In the genomic region with DNA sequence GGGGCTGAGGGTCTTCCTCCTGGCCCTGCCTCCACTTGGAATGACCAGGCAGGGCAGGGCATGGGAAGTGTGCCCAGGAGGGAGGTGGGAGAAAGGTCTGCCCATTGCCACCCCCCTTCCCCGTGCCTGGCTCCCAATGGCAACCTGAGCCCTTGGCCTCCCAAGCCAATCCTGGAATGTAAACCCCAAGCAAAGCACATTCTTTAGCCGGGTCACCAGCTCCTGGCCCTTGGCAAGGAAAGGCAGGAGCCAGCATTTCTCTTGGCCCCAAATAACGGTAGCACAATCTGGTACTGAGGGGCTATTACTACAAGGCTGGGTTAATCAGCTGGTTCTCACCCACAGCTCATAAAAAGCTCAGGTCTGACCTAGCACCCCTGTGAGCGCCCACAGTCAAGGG, we compare ENCODE assay signal across 24 cellular contexts. TPM values are rescaled to one million over a fixed set of nuclear protein-coding genes. Genes with fewer than 3 reads are reported as not detected.
DNase-seq lines count a peak whose midpoint lies in the region; ATAC-seq and TF ChIP-seq lines count a peak whose summit lies in the region.
"Had no signal": no experiment of that assay in that cellular context is flagged by ENCODE, and none has a peak within 500 bp of the region (broad histone marks: within the 10 kb centered on the region; RNA-seq: fewer than 3 reads in every experiment).

No MANE protein-coding gene starts in this region.

- H3K36me3 Mint-ChIP-seq in endodermal cell (ENCODE audit: low read depth) (no peaks in the 10 kb centered on the region), nephron progenitor cell (ENCODE audit: low read depth) (no peaks in the 10 kb centered on the region), type B pancreatic cell (no peaks in the 10 kb centered on the region)
- H3K36me3 Mint-ChIP-seq in activated CD4-positive, alpha-beta T cell treated with anti-CD3 and anti-CD28 coated beads, Interleukin-2, amount 10 ng/mL, durations not matched to agents 24 days and 14 days (ENCODE audit: low read depth): no peaks in the 10 kb centered on the region

- no peaks in the 10 kb centered on the region for H3K9me3 ChIP-seq in endodermal cell (ENCODE audit: control insufficient read depth, low read length)
- no peaks in the 10 kb centered on the region for H3K9me3 ChIP-seq in gastrocnemius medialis
- H3K9me3 ChIP-seq: A549, BLaER1, Peyer's patch, SJCRH30 had no signal

- ATAC-seq in gastrocnemius medialis: no peak
- ATAC-seq: A549, HepG2 had no signal

- H3K4me1 Mint-ChIP-seq in endodermal cell (peaks cover 32% of the 10 kb centered on the region), nephron progenitor cell (peaks cover 47% of the 10 kb centered on the region), type B pancreatic cell (ENCODE audit: unreplicated experiment) (peaks cover 14% of the 10 kb centered on the region)
- H3K4me1 Mint-ChIP-seq in activated CD4-positive, alpha-beta T cell treated with anti-CD3 and anti-CD28 coated beads, Interleukin-2, amount 10 ng/mL, durations not matched to agents 24 days and 14 days: peaks cover 12% of the 10 kb centered on the region

- no peak overlapping the region for H3K4me3 Mint-ChIP-seq in endodermal cell
- H3K4me3 Mint-ChIP-seq in nephron progenitor cell: no peak overlapping the region
- no peak overlapping the region for H3K4me3 Mint-ChIP-seq in type B pancreatic cell
- H3K4me3 Mint-ChIP-seq in activated CD4-positive, alpha-beta T cell treated with anti-CD3 and anti-CD28 coated beads, Interleukin-2, amount 10 ng/mL, durations not matched to agents 24 days and 14 days: no peak overlapping the region
- H3K4me3 Mint-ChIP-seq: CD4-positive, alpha-beta T cell had no signal

- H3K27me3 Mint-ChIP-seq in endodermal cell (ENCODE audit: insufficient read depth) (peaks cover 12% of the 10 kb centered on the region), nephron progenitor cell (ENCODE audit: low read depth, poor library complexity) (peaks cover 13% of the 10 kb centered on the region), type B pancreatic cell (peaks cover 23% of the 10 kb centered on the region)
- H3K27me3 Mint-ChIP-seq in activated CD4-positive, alpha-beta T cell treated with anti-CD3 and anti-CD28 coated beads, Interleukin-2, amount 10 ng/mL, durations not matched to agents 24 days and 14 days: peaks cover 43% of the 10 kb centered on the region

- 58 to 78% methylated on average over 3 to 4 of the region's 4 CpGs for WGBS in endodermal cell (ENCODE audit: insufficient coverage in 1 of 2, insufficient read length in 1 of 2), 2 experiments

- no peak for TF ChIP-seq RAD21 in Ishikawa (IDR thresholded peaks at IDR 0.05; ENCODE audit: low read depth)

- peak; percentile 66 for DNase-seq in endodermal cell
- DNase-seq in nephron progenitor cell: peak; percentile 15
- no peak for DNase-seq in gastrocnemius medialis
- no peak for DNase-seq in type B pancreatic cell (ENCODE audit: extremely low spot score, unreplicated experiment)
- DNase-seq in activated CD8-positive, alpha-beta memory T cell treated with anti-CD3 and anti-CD28 coated beads, Interleukin-2, amount 50 U/mL, for 4 hours: no peak
- DNase-seq in activated CD4-positive, alpha-beta T cell treated with anti-CD3 and anti-CD28 coated beads, Interleukin-2, amount 10 ng/mL, durations not matched to agents 24 days and 14 days: no peak
- no peak for DNase-seq in NCI-H446 treated with DMSO at 0.1 percent for 48 hours (lab: John Stamatoyannopoulos, UW)
- DNase-seq: CD4-positive, alpha-beta T cell; COR-L47; DMS79; GM23248; HCEC 1CT; KG1; NCI-H1092 treated with DMSO at 0.1 percent for 48 hours; NCI-H2029 treated with DMSO at 0.1 percent for 48 hours; NCI-H2171; NCI-H526; Peyer's patch; SJCRH30 had no signal

- TF ChIP-seq CTCF in endodermal cell (conservative IDR thresholded peaks at IDR 0.05) (no peak), nephron progenitor cell (IDR thresholded peaks at IDR 0.05) (no peak), gastrocnemius medialis (IDR thresholded peaks at IDR 0.05 in 4 of 5, conservative IDR thresholded peaks at IDR 0.05 in 1 of 5) (no peak), type B pancreatic cell (conservative IDR thresholded peaks at IDR 0.05) (no peak)

- in situ Hi-C loops in gastrocnemius medialis (cut with MboI; ENCODE audit: low sequenced_read_pairs in 4 of 4): loop anchor here in 2 of 4 donors (5.0 kb wide), 2 partner anchors 51 to 56 kb away; no protein-coding TSS in a partner anchor

- H3K27me3 ChIP-seq in endodermal cell (ENCODE audit: control insufficient read depth, insufficient read depth, low read length, poor library complexity, severe bottlenecking) (no peaks in the 10 kb centered on the region), gastrocnemius medialis (no peaks in the 10 kb centered on the region)
- H3K27me3 ChIP-seq: Peyer's patch had no signal

- H3K27ac Mint-ChIP-seq in endodermal cell (no peak overlapping the region), nephron progenitor cell (no peak overlapping the region), type B pancreatic cell (no peak overlapping the region)
- no peak overlapping the region for H3K27ac Mint-ChIP-seq in activated CD4-positive, alpha-beta T cell treated with anti-CD3 and anti-CD28 coated beads, Interleukin-2, amount 10 ng/mL, durations not matched to agents 24 days and 14 days
- H3K27ac Mint-ChIP-seq: CD4-positive, alpha-beta T cell had no signal

- TF ChIP-seq EP300 in Ishikawa (IDR thresholded peaks at IDR 0.05; ENCODE audit: borderline replicate concordance): peak; percentile 62; the same call in 1 of the 2 replicates

- H3K36me3 ChIP-seq in endodermal cell (ENCODE audit: control insufficient read depth, insufficient read depth, low read length) (no peaks in the 10 kb centered on the region), gastrocnemius medialis (no peaks in the 10 kb centered on the region)
- H3K36me3 ChIP-seq: BLaER1, Peyer's patch, SJCRH30 had no signal

- H3K9me3 Mint-ChIP-seq in endodermal cell (no peaks in the 10 kb centered on the region), nephron progenitor cell (no peaks in the 10 kb centered on the region), type B pancreatic cell (no peaks in the 10 kb centered on the region)
- no peaks in the 10 kb centered on the region for H3K9me3 Mint-ChIP-seq in activated CD4-positive, alpha-beta T cell treated with anti-CD3 and anti-CD28 coated beads, Interleukin-2, amount 10 ng/mL, durations not matched to agents 24 days and 14 days
- H3K9me3 Mint-ChIP-seq: CD4-positive, alpha-beta T cell had no signal

- TF ChIP-seq POLR2A in gastrocnemius medialis (IDR thresholded peaks at IDR 0.05): no peak

- H3K4me1 ChIP-seq in endodermal cell (ENCODE audit: control insufficient read depth, insufficient read depth, low read length) (peaks cover 7% of the 10 kb centered on the region), gastrocnemius medialis (peaks cover 41 to 53% of the 10 kb centered on the region in 2 donors)
- H3K4me1 ChIP-seq: BLaER1 had no signal

- intact Hi-C loops in gastrocnemius medialis (cut with DNase I; ENCODE audit: low total_unique reads): no loop called here
- intact Hi-C loops in activated CD4-positive, alpha-beta T cell treated with anti-CD3 and anti-CD28 coated beads, Interleukin-2, amount 10 ng/mL, durations not matched to agents 24 days and 14 days (cut with micrococcal nuclease): no loop called here

- no peak overlapping the region for H3K4me3 ChIP-seq in endodermal cell (ENCODE audit: low read length)
- no peak overlapping the region for H3K4me3 ChIP-seq in gastrocnemius medialis
- H3K4me3 ChIP-seq: A549, BLaER1, GM23248, Peyer's patch, SJCRH30 had no signal

- no peak overlapping the region for H3K27ac ChIP-seq in endodermal cell (ENCODE audit: low read depth, low read length)
- H3K27ac ChIP-seq in gastrocnemius medialis: peak overlapping the region in 3 of 4 donors; percentile 23 to 71 (median 50)
- H3K27ac ChIP-seq: BLaER1, GM23248, Peyer's patch, SJCRH30 had no signal

- H3K9ac ChIP-seq in endodermal cell (ENCODE audit: extremely low read depth, low read length, poor library complexity, severe bottlenecking): no peak overlapping the region
- H3K9ac ChIP-seq: BLaER1, GM23248 had no signal

TF ChIP-seq in Ishikawa, 13 proteins besides CTCF, POLR2A, EP300 and RAD21:
- TF ChIP-seq NFIC (IDR thresholded peaks at IDR 0.05) (peak; percentile 58), TCF12 (IDR thresholded peaks at IDR 0.05; ENCODE audit: low read depth) (peak; percentile 66; the same call in 1 of the 2 replicates), TEAD4 (IDR thresholded peaks at IDR 0.05) (peak; percentile 80)
- TF ChIP-seq, protein P1, sequence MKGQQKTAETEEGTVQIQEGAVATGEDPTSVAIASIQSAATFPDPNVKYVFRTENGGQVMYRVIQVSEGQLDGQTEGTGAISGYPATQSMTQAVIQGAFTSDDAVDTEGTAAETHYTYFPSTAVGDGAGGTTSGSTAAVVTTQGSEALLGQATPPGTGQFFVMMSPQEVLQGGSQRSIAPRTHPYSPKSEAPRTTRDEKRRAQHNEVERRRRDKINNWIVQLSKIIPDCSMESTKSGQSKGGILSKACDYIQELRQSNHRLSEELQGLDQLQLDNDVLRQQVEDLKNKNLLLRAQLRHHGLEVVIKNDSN (IDR thresholded peaks at IDR 0.05): no peak

RNA-seq across cellular contexts. Expression of a gene that starts 6.9 kb away (rescaled TPM):
- total RNA-seq in endodermal cell (10 to 100 TPM; 13.4 to 19.1 TPM), gastrocnemius medialis (1 to 10 TPM in 1 of 4 donors, under 1 TPM in 3; 0.42 to 1.9 (median 0.58) TPM), type B pancreatic cell (ENCODE audit: low replicate concordance) (13.5 and 17.7 TPM in 2 replicates)
- 21.8 TPM for polyA plus RNA-seq in endodermal cell (2013, experiment 1 of 2)
- polyA plus RNA-seq in endodermal cell (2013, experiment 2 of 2): 21.0 TPM
- 0.80 and 1.0 TPM in 2 replicates for total RNA-seq in activated CD4-positive, alpha-beta T cell treated with anti-CD3 and anti-CD28 coated beads, Interleukin-2, amount 10 ng/mL, durations not matched to agents 24 days and 14 days

RNA-seq across cellular contexts. Expression of a gene that starts 28.2 kb away (rescaled TPM):
- total RNA-seq in endodermal cell: under 1 TPM; 0.38 to 0.53 TPM
- 14.6 TPM for polyA plus RNA-seq in endodermal cell (2013, experiment 1 of 2)
- 13.5 TPM for polyA plus RNA-seq in endodermal cell (2013, experiment 2 of 2)
- total RNA-seq in gastrocnemius medialis: not detected
- 0.50 and 3.9 TPM in 2 replicates for total RNA-seq in type B pancreatic cell (ENCODE audit: low replicate concordance)
- total RNA-seq in activated CD4-positive, alpha-beta T cell treated with anti-CD3 and anti-CD28 coated beads, Interleukin-2, amount 10 ng/mL, durations not matched to agents 24 days and 14 days: 0.44 TPM in 1 of 2 replicates, not detected in the other
- total RNA-seq: CD4-positive, alpha-beta T cell; GM23248; HepG2; OCI-LY7; Peyer's patch; SJCRH30 had no signal
- polyA plus RNA-seq: GM23248, HepG2 had no signal

Comparison
In these comparisons a context has a peak if more than half of its experiments do, and no peak if none do; other contexts are left out.
1. DNase-seq: peak in endodermal cell (single experiment) and nephron progenitor cell (single experiment); none in gastrocnemius medialis (0 of 2), type B pancreatic cell (single experiment), activated CD8-positive, alpha-beta memory T cell treated with anti-CD3 and anti-CD28 coated beads, Interleukin-2, amount 50 U/mL, for 4 hours (single experiment), activated CD4-positive, alpha-beta T cell treated with anti-CD3 and anti-CD28 coated beads, Interleukin-2, amount 10 ng/mL, durations not matched to agents 24 days and 14 days (single experiment) and NCI-H446 treated with DMSO at 0.1 percent for 48 hours (single experiment).